In the genomic region with DNA sequence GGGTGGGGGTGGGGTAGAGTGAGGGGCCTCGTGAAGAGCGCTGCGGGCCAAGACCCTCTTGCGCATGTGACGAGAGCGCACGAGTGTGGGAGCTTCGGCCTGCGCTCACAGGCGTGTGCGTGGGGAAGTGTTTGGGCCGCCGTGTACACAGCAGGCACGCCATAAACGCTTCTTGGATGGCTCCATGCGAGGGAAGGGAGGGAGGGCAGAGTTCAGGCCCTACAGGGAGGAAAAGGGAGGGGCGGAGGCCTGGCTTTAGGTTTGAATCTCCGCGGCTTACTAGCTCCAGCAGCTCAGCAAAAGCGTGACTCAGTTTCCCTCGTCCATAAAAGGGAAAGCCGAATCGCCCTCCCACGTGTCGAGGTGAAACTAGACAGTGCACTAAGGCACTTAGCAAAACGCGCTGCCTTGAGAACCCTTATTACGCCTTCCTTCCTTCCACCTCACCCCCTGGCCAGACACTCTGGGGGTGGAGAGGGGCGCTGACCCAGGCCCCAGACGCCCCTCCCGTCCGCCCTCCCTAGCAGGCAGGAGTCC, we compare ENCODE assay signal across 1 cellular context.
TF ChIP-seq lines count a peak whose summit lies in the region.

No MANE protein-coding gene starts in this region.

TF ChIP-seq in GM12878, 131 proteins besides CTCF, POLR2A, EP300 and RAD21 (continued from another document):
- no peak for TF ChIP-seq BCLAF1 (IDR thresholded peaks at IDR 0.05)
- no peak for TF ChIP-seq LARP7 (IDR thresholded peaks at IDR 0.05)
- no peak for TF ChIP-seq KAT2A (conservative IDR thresholded peaks at IDR 0.05; ENCODE audit: control insufficient read depth, low read depth, low read length)
- no peak for TF ChIP-seq SRF (IDR thresholded peaks at IDR 0.05; ENCODE audit: low read depth in 2 of 2, low read length in 2 of 2)
- no peak for TF ChIP-seq BACH1 (IDR thresholded peaks at IDR 0.05; ENCODE audit: borderline replicate concordance)
- no peak for TF ChIP-seq NBN (IDR thresholded peaks at IDR 0.05)
- no peak for TF ChIP-seq ATF7 (IDR thresholded peaks at IDR 0.05; ENCODE audit: low read depth)
- no peak for TF ChIP-seq ELK1 (IDR thresholded peaks at IDR 0.05; ENCODE audit: low read depth, low read length)
- TF ChIP-seq, protein P1, sequence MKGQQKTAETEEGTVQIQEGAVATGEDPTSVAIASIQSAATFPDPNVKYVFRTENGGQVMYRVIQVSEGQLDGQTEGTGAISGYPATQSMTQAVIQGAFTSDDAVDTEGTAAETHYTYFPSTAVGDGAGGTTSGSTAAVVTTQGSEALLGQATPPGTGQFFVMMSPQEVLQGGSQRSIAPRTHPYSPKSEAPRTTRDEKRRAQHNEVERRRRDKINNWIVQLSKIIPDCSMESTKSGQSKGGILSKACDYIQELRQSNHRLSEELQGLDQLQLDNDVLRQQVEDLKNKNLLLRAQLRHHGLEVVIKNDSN (IDR thresholded peaks at IDR 0.05; ENCODE audit: borderline replicate concordance, extremely low read length, insufficient read depth, low read depth, low read length), result no peak
